Comparison of ENCODE assay signal across 8 cellular contexts in the genomic region with DNA sequence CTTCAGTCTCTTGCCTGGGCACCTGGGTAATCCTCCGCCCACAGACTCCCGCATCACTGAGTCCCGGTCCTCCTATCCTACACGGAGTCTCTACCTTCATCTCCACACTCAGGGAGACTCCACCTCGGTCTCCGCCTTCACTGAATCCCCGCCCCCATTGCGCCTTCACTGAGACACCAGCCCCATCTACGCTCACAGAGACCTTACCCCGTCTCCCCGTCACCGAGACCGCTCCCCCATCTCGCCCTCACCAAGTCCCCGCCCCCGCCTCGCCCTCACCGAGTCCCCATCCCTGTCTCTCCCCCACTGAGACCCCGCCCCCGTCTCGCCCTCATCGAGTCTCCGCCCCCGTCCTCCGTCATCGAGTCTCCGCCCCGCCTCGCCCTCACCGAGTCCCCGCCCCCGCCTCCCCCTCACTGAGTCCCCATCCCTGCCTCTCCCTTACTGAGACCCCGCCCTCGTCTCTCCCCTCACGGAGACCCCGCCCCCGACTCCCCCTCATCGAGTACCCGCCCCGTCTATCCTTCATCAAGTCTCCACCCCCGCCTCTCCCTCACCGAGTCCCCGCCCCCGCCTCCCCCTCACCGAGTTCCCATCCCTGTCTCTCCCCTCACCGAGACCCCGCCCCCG. TPM values are rescaled to one million over a fixed set of nuclear protein-coding genes. Genes with fewer than 3 reads are reported as not detected.
A peak's percentile ranks its signal among the peaks of the same experiment; 100 is the strongest.
DNase-seq lines count a peak whose midpoint lies in the region; ATAC-seq and TF ChIP-seq lines count a peak whose summit lies in the region.

No MANE protein-coding gene starts in this region.

- peak overlapping the region; percentile 98 for H3K27ac Mint-ChIP-seq in T-helper 2 cell treated with Interferon-gamma antibody and Interleukin-4, amounts not matched to agents 5 μg/mL and 100 μg/mL, for 36 hours
- H3K27ac Mint-ChIP-seq in progenitor cell of endocrine pancreas (peak overlapping the region; percentile 95), type B pancreatic cell (peak overlapping the region; percentile 93)

- peaks cover 0 to 6% of the 10 kb centered on the region in 2 donors for H3K4me1 ChIP-seq in ascending aorta
- H3K4me1 ChIP-seq in right atrium auricular region, result peaks cover 0 to 10% of the 10 kb centered on the region in 2 donors

- H3K9me3 ChIP-seq in ascending aorta (no peaks in the 10 kb centered on the region), right atrium auricular region (no peaks in the 10 kb centered on the region)

- peak overlapping the region; percentile 90 for H3K4me3 Mint-ChIP-seq in T-helper 2 cell treated with Interferon-gamma antibody and Interleukin-4, amounts not matched to agents 5 μg/mL and 100 μg/mL, for 36 hours
- H3K4me3 Mint-ChIP-seq in progenitor cell of endocrine pancreas (ENCODE audit: low read depth) (peak overlapping the region; percentile 76), type B pancreatic cell (peak overlapping the region; percentile 93)

- CTCF ChIA-PET in BJ (lab: Yijun Ruan, JAX), result interaction anchor here (0.6 to 2.2 kb wide), 3 partner anchors 163 to 207 kb away, joined by 3 to 15 read pairs (median 7); partner anchors contain the start of gene ZNF121

- peaks cover 21% of the 10 kb centered on the region for H3K4me1 Mint-ChIP-seq in T-helper 2 cell treated with Interferon-gamma antibody and Interleukin-4, amounts not matched to agents 5 μg/mL and 100 μg/mL, for 36 hours (ENCODE audit: low read depth)
- H3K4me1 Mint-ChIP-seq in progenitor cell of endocrine pancreas (ENCODE audit: low read depth) (peaks cover 22% of the 10 kb centered on the region), type B pancreatic cell (ENCODE audit: unreplicated experiment) (peaks cover 32% of the 10 kb centered on the region)

- POLR2A ChIA-PET in BJ (lab: Charles Lee), result no interaction called here

- H3K27ac ChIP-seq in ascending aorta, result peak overlapping the region; percentile 97
- peak overlapping the region; percentile 90 to 91 for H3K27ac ChIP-seq in right atrium auricular region

- H3K9me3 Mint-ChIP-seq in T-helper 2 cell treated with Interferon-gamma antibody and Interleukin-4, amounts not matched to agents 5 μg/mL and 100 μg/mL, for 36 hours, result no peaks in the 10 kb centered on the region
- H3K9me3 Mint-ChIP-seq in progenitor cell of endocrine pancreas (ENCODE audit: low read depth), result no peaks in the 10 kb centered on the region
- H3K9me3 Mint-ChIP-seq in type B pancreatic cell, result no peaks in the 10 kb centered on the region

- no peaks in the 10 kb centered on the region for H3K27me3 Mint-ChIP-seq in T-helper 2 cell treated with Interferon-gamma antibody and Interleukin-4, amounts not matched to agents 5 μg/mL and 100 μg/mL, for 36 hours (ENCODE audit: low read depth)
- no peaks in the 10 kb centered on the region for H3K27me3 Mint-ChIP-seq in progenitor cell of endocrine pancreas
- no peaks in the 10 kb centered on the region for H3K27me3 Mint-ChIP-seq in type B pancreatic cell

- intact Hi-C loops in ascending aorta (cut with DNase I), result loop anchor here (1.0 to 10.0 kb wide), 10 partner anchors 23 to 651 kb away; partner anchors contain the start of genes FBXL12, PIN1, ZNF121 and ZNF266

- ATAC-seq in GM21619 (IDR thresholded peaks at IDR 0.05; ENCODE audit: unreplicated experiment), result peak; percentile 46

- peak; percentile 62 for DNase-seq in BJ (ENCODE audit: low read depth)
- peak; percentile 53 to 94 (median 90) for DNase-seq in NCI-H1417 (lab: John Stamatoyannopoulos, UW)
- DNase-seq in T-helper 2 cell treated with Interferon-gamma antibody and Interleukin-4, amounts not matched to agents 5 μg/mL and 100 μg/mL, for 36 hours (ENCODE audit: low spot score), result peak; percentile 85
- peak; percentile 90 to 98 for DNase-seq in ascending aorta (ENCODE audit: low spot score in 2 of 2)
- peak; percentile 96 for DNase-seq in right atrium auricular region (ENCODE audit: low spot score)
- peak; percentile 80 for DNase-seq in progenitor cell of endocrine pancreas (ENCODE audit: low spot score, unreplicated experiment)
- peak; percentile 93 for DNase-seq in type B pancreatic cell (ENCODE audit: extremely low spot score, unreplicated experiment)

- no peaks in the 10 kb centered on the region for H3K27me3 ChIP-seq in BJ (ENCODE audit: control insufficient read depth, insufficient read depth, low read length)
- no peaks in the 10 kb centered on the region for H3K27me3 ChIP-seq in ascending aorta
- no peaks in the 10 kb centered on the region for H3K27me3 ChIP-seq in right atrium auricular region

- TF ChIP-seq CTCF in BJ (IDR thresholded peaks at IDR 0.05; ENCODE audit: insufficient read depth, low read depth, low read length) (no peak), ascending aorta (IDR thresholded peaks at IDR 0.05) (no peak), right atrium auricular region (IDR thresholded peaks at IDR 0.05) (no peak), progenitor cell of endocrine pancreas (IDR thresholded peaks at IDR 0.05; ENCODE audit: unreplicated experiment) (no peak), type B pancreatic cell (conservative IDR thresholded peaks at IDR 0.05) (no peak)

- peaks cover 1% of the 10 kb centered on the region for H3K36me3 Mint-ChIP-seq in T-helper 2 cell treated with Interferon-gamma antibody and Interleukin-4, amounts not matched to agents 5 μg/mL and 100 μg/mL, for 36 hours (ENCODE audit: low read depth)
- H3K36me3 Mint-ChIP-seq in progenitor cell of endocrine pancreas (ENCODE audit: insufficient read depth), result no peaks in the 10 kb centered on the region
- no peaks in the 10 kb centered on the region for H3K36me3 Mint-ChIP-seq in type B pancreatic cell

- H3K36me3 ChIP-seq in BJ (ENCODE audit: control insufficient read depth, insufficient read depth, low read length) (no peaks in the 10 kb centered on the region), ascending aorta (no peaks in the 10 kb centered on the region), right atrium auricular region (no peaks in the 10 kb centered on the region)

- H3K4me3 ChIP-seq in BJ (ENCODE audit: low read depth, low read length) (peak overlapping the region; percentile 88), ascending aorta (peak overlapping the region; percentile 84 to 91), right atrium auricular region (peak overlapping the region; percentile 64 to 71)

RNA-seq across cellular contexts. Expression of gene ZNF846, which starts 23.1 kb away (rescaled TPM):
- 3.6 and 7.7 TPM in 2 replicates for polyA plus RNA-seq in BJ (2011; rRNA removed)
- polyA minus RNA-seq in BJ (2011; rRNA and poly(A)+ RNA removed), result 8.9 and 10.2 TPM in 2 replicates
- total RNA-seq in ascending aorta, result 1.9 TPM
- total RNA-seq in right atrium auricular region, result 1 to 10 TPM; 8.0 to 8.4 TPM
- 33.3 and 34.0 TPM in 2 replicates for total RNA-seq in progenitor cell of endocrine pancreas
- total RNA-seq in type B pancreatic cell (ENCODE audit: low replicate concordance), result 9.8 and 17.4 TPM in 2 replicates

RNA-seq across cellular contexts. Expression of gene FBXL12, which starts 27.2 kb away (rescaled TPM):
- polyA plus RNA-seq in BJ (2011; rRNA removed), result 23.5 and 35.3 TPM in 2 replicates
- polyA minus RNA-seq in BJ (2011; rRNA and poly(A)+ RNA removed), result 11.5 and 13.1 TPM in 2 replicates
- total RNA-seq in ascending aorta (64.4 TPM), right atrium auricular region (10 to 100 TPM; 10.2 to 15.8 TPM), progenitor cell of endocrine pancreas (30.9 and 32.0 TPM in 2 replicates), type B pancreatic cell (ENCODE audit: low replicate concordance) (27.8 and 31.4 TPM in 2 replicates)

RNA-seq across cellular contexts. Expression of gene UBL5, which starts 36.1 kb away (rescaled TPM):
- polyA plus RNA-seq in BJ (2011; rRNA removed), result 506 and 578 TPM in 2 replicates
- polyA minus RNA-seq in BJ (2011; rRNA and poly(A)+ RNA removed), result 39.4 and 43.6 TPM in 2 replicates
- total RNA-seq in ascending aorta, result 169 TPM
- total RNA-seq in right atrium auricular region, result 100 to 1,000 TPM; 677 to 684 TPM
- total RNA-seq in progenitor cell of endocrine pancreas, result 335 and 342 TPM in 2 replicates
- 347 and 362 TPM in 2 replicates for total RNA-seq in type B pancreatic cell (ENCODE audit: low replicate concordance)

RNA-seq across cellular contexts. Expression of gene PIN1, which starts 43.5 kb away (rescaled TPM):
- 56.4 and 89.6 TPM in 2 replicates for polyA plus RNA-seq in BJ (2011; rRNA removed)
- polyA minus RNA-seq in BJ (2011; rRNA and poly(A)+ RNA removed), result 8.1 and 14.3 TPM in 2 replicates
- 50.7 TPM for total RNA-seq in ascending aorta
- 100 to 1,000 TPM; 111 to 125 TPM for total RNA-seq in right atrium auricular region
- 83.3 and 90.6 TPM in 2 replicates for total RNA-seq in progenitor cell of endocrine pancreas
- 59.9 and 69.6 TPM in 2 replicates for total RNA-seq in type B pancreatic cell (ENCODE audit: low replicate concordance)

Comparison
In these comparisons a context has a peak if more than half of its experiments do, and no peak if none do; other contexts are left out.
1. Peak in every context shown above with its lines: DNase-seq, ATAC-seq, H3K4me3 ChIP-seq and H3K27ac ChIP-seq.